In genomic region chr14:79605863-79606262, GRCh38 we compare ENCODE assay signal across 17 cellular contexts.
DNase-seq lines count a peak whose midpoint lies in the region; ATAC-seq lines count a peak whose summit lies in the region.
"Had no signal": no experiment of that assay in that cellular context is flagged by ENCODE, and none has a peak within 500 bp of the region (broad histone marks: within the 10 kb centered on the region; RNA-seq: fewer than 3 reads in every experiment).

No MANE protein-coding gene starts in this region.

- peak; percentile 87 for DNase-seq in DMS153 (lab: John Stamatoyannopoulos, UW)
- peak; percentile 91 for DNase-seq in NCI-H1436 (lab: John Stamatoyannopoulos, UW)
- peak; percentile 78 for DNase-seq in NCI-H2227 treated with DMSO at 0.1 percent for 48 hours (lab: John Stamatoyannopoulos, UW)
- peak; percentile 86 for DNase-seq in cerebellar cortex (ENCODE audit: low spot score)
- DNase-seq in NCI-H226, result no peak
- DNase-seq in SHP77 (lab: John Stamatoyannopoulos, UW), result no peak
- DNase-seq: activated naive CD4-positive, alpha-beta T cell; aorta; CD4-positive, alpha-beta memory T cell; endodermal cell; HCEC 1CT; lower lobe of right lung; ovary; stimulated activated CD4-positive, alpha-beta T cell treated with anti-CD3 and anti-CD28 coated beads, Interleukin-2, amount 100 ng/mL, for 48 hours had no signal

- ATAC-seq in HG02623 (IDR thresholded peaks at IDR 0.05; ENCODE audit: unreplicated experiment) (no peak), GM21360 (IDR thresholded peaks at IDR 0.05; ENCODE audit: unreplicated experiment) (no peak)
- ATAC-seq: K562, lower lobe of right lung had no signal

Comparison
In these comparisons a context has a peak if more than half of its experiments do, and no peak if none do; other contexts are left out.
1. DNase-seq: peak in DMS153 (single experiment), NCI-H1436 (single experiment), NCI-H2227 treated with DMSO at 0.1 percent for 48 hours (single experiment) and cerebellar cortex (single experiment); none in NCI-H226 (single experiment) and SHP77 (0 of 2).